8 cellular contexts compared by ENCODE assay signal in genomic region chr16:28211758-28212531, GRCh38. TPM values are rescaled to one million over a fixed set of nuclear protein-coding genes. Genes with fewer than 3 reads are reported as not detected.
DNase-seq lines count a peak whose midpoint lies in the region; TF ChIP-seq lines count a peak whose summit lies in the region.

XPO6 (minus strand) TSS chr16:28211965; CDS start chr16:28211368, 597 bp downstream.

- H3K4me1 Mint-ChIP-seq in H9: peaks cover 16 to 23% of the 10 kb centered on the region in 2 experiments
- H3K4me1 Mint-ChIP-seq in nephron progenitor cell: peaks cover 31% of the 10 kb centered on the region
- peaks cover 52% of the 10 kb centered on the region for H3K4me1 Mint-ChIP-seq in stimulated activated naive CD8-positive, alpha-beta T cell treated with anti-CD3 and anti-CD28 coated beads, Interleukin-15, Interleukin-2, amounts not matched to agents 100 ng/mL and 50 ng/mL, for 24 hours (ENCODE audit: low read depth)

- no peak within 1 kb of the TSS for H3K4ac ChIP-seq in H9 (ENCODE audit: low read depth, low read length)

- peaks cover 0 to 2% of the 10 kb centered on the region in 2 experiments; a peak in 1 of 5 replicates for H3K9me3 Mint-ChIP-seq in H9
- peaks cover 4% of the 10 kb centered on the region for H3K9me3 Mint-ChIP-seq in nephron progenitor cell
- H3K9me3 Mint-ChIP-seq in stimulated activated naive CD8-positive, alpha-beta T cell treated with anti-CD3 and anti-CD28 coated beads, Interleukin-15, Interleukin-2, amounts not matched to agents 100 ng/mL and 50 ng/mL, for 24 hours: peaks cover 4% of the 10 kb centered on the region

- no peak within 1 kb of the TSS for H2BK12ac ChIP-seq in H9 (ENCODE audit: insufficient read length, low read depth, low read length)

- H3K14ac ChIP-seq in H9 (ENCODE audit: insufficient read depth, low read length): peak within 1 kb of the TSS; percentile 36; the same call in 1 of the 2 replicates

- H4K5ac ChIP-seq in H9 (ENCODE audit: insufficient read length, low read depth, low read length): peak within 1 kb of the TSS; percentile 5

- H3K27ac Mint-ChIP-seq in H9 (peak within 1 kb of the TSS; percentile 88 to 99 (median 93); a peak in 6 of 7 replicates), nephron progenitor cell (no peak within 1 kb of the TSS)
- H3K27ac Mint-ChIP-seq in stimulated activated naive CD8-positive, alpha-beta T cell treated with anti-CD3 and anti-CD28 coated beads, Interleukin-15, Interleukin-2, amounts not matched to agents 100 ng/mL and 50 ng/mL, for 24 hours: peak within 1 kb of the TSS; percentile 97

- TF ChIP-seq CTCF in H9 (conservative IDR thresholded peaks at IDR 0.05): no peak
- TF ChIP-seq CTCF in MM.1S (IDR thresholded peaks at IDR 0.05; ENCODE audit: low read length): no peak
- no peak for TF ChIP-seq CTCF in fibroblast of the aortic adventitia (IDR thresholded peaks at IDR 0.05; ENCODE audit: insufficient read depth, low read length)
- TF ChIP-seq CTCF in nephron progenitor cell (IDR thresholded peaks at IDR 0.05): no peak

- no peaks in the 10 kb centered on the region for H3K4me1 ChIP-seq in H9 (ENCODE audit: insufficient read depth, low read length)
- peaks cover 15% of the 10 kb centered on the region for H3K4me1 ChIP-seq in MM.1S (ENCODE audit: low read length)

- no peak within 1 kb of the TSS for H2BK15ac ChIP-seq in H9 (ENCODE audit: low read depth, low read length)

- peak within 1 kb of the TSS; percentile 70 for H3K4me2 ChIP-seq in H9 (ENCODE audit: insufficient read depth, insufficient read length, low read length)
- H3K4me2 ChIP-seq in MM.1S (ENCODE audit: low read depth, low read length): peak within 1 kb of the TSS; percentile 92

- H3K9ac ChIP-seq in H9 (ENCODE audit: extremely low read depth, insufficient read length, low read length): peak within 1 kb of the TSS; percentile 6
- peak within 1 kb of the TSS; percentile 90 for H3K9ac ChIP-seq in MM.1S (ENCODE audit: low read length)

- no peak within 1 kb of the TSS for H3K56ac ChIP-seq in H9 (ENCODE audit: insufficient read length, low read depth, low read length)

- H3K18ac ChIP-seq in H9 (ENCODE audit: insufficient read length, low read depth, low read length): peak within 1 kb of the TSS; percentile 21

- peaks cover 22% of the 10 kb centered on the region; the same call in 1 of the 2 replicates for H3K79me2 ChIP-seq in H9 (ENCODE audit: insufficient read depth, low read length)
- peaks cover 45% of the 10 kb centered on the region for H3K79me2 ChIP-seq in MM.1S (ENCODE audit: low read length)

- H3K36me3 Mint-ChIP-seq in H9 (ENCODE audit: insufficient read depth in 1 of 3, low read depth in 3 of 3): peaks cover 10 to 27% (median 16%) of the 10 kb centered on the region in 3 experiments; a peak in 6 of 7 replicates
- peaks cover 24% of the 10 kb centered on the region for H3K36me3 Mint-ChIP-seq in nephron progenitor cell (ENCODE audit: low read depth)
- H3K36me3 Mint-ChIP-seq in stimulated activated naive CD8-positive, alpha-beta T cell treated with anti-CD3 and anti-CD28 coated beads, Interleukin-15, Interleukin-2, amounts not matched to agents 100 ng/mL and 50 ng/mL, for 24 hours (ENCODE audit: low read depth): peaks cover 36% of the 10 kb centered on the region

- no peak within 1 kb of the TSS for H2AFZ ChIP-seq in H9 (ENCODE audit: low read length)
- H2AFZ ChIP-seq in MM.1S (ENCODE audit: low read length): peak within 1 kb of the TSS; percentile 100

- H3K4me3 ChIP-seq in MM.1S (ENCODE audit: low read length) (peak within 1 kb of the TSS; percentile 89), fibroblast of the aortic adventitia (ENCODE audit: low read depth, low read length) (peak within 1 kb of the TSS; percentile 84)

- no peak within 1 kb of the TSS for H2BK20ac ChIP-seq in H9 (ENCODE audit: low read depth, low read length, poor library complexity, severe bottlenecking)

- no peaks in the 10 kb centered on the region for H4K20me1 ChIP-seq in H9 (ENCODE audit: control insufficient read depth, insufficient read depth, insufficient read length)
- 0 out of 2 replicates have a peak, but pooled peaks cover 3% of the 10 kb centered on the region for H4K20me1 ChIP-seq in MM.1S (ENCODE audit: insufficient read depth, low read length)

- H3K27ac ChIP-seq in H9 (ENCODE audit: insufficient read length, low read depth, low read length) (no peak within 1 kb of the TSS), MM.1S (ENCODE audit: low read length) (peak within 1 kb of the TSS; percentile 36; the same call in 1 of the 2 replicates)

- no peaks in the 10 kb centered on the region for H3K9me3 ChIP-seq in H9 (ENCODE audit: control insufficient read depth, low read depth, low read length)
- no peaks in the 10 kb centered on the region for H3K9me3 ChIP-seq in MM.1S (replicated peaks; ENCODE audit: insufficient read depth, low read length)

- H2BK120ac ChIP-seq in H9 (ENCODE audit: low read depth, low read length, poor library complexity, severe bottlenecking): no peak within 1 kb of the TSS

- H3K79me1 ChIP-seq in H9 (ENCODE audit: insufficient read depth, low read depth, low read length, poor library complexity, severe bottlenecking): no peaks in the 10 kb centered on the region

- H3K27me3 ChIP-seq in H9 (ENCODE audit: insufficient read depth, low read length) (no peaks in the 10 kb centered on the region), MM.1S (replicated peaks; ENCODE audit: insufficient read depth, low read length) (no peaks in the 10 kb centered on the region)

- peaks cover 4% of the 10 kb centered on the region; the same call in 1 of the 2 replicates for H3K36me3 ChIP-seq in MM.1S (replicated peaks; ENCODE audit: insufficient read depth, low read length)

- no peaks in the 10 kb centered on the region for H3K23me2 ChIP-seq in H9 (ENCODE audit: insufficient read length, low read depth, low read length, poor library complexity, severe bottlenecking)

- H3K27me3 Mint-ChIP-seq in H9 (ENCODE audit: low read depth) (no peaks in the 10 kb centered on the region), nephron progenitor cell (ENCODE audit: low read depth, poor library complexity) (peaks cover 6% of the 10 kb centered on the region)
- no peaks in the 10 kb centered on the region for H3K27me3 Mint-ChIP-seq in stimulated activated naive CD8-positive, alpha-beta T cell treated with anti-CD3 and anti-CD28 coated beads, Interleukin-15, Interleukin-2, amounts not matched to agents 100 ng/mL and 50 ng/mL, for 24 hours

- no peak within 1 kb of the TSS for H2BK5ac ChIP-seq in H9 (ENCODE audit: insufficient read length, low read length)

- H3K23ac ChIP-seq in H9 (ENCODE audit: insufficient read length, low read depth, low read length): no peak within 1 kb of the TSS

- H2AK5ac ChIP-seq in H9 (ENCODE audit: insufficient read length, low read length): no peak within 1 kb of the TSS

- no peaks in the 10 kb centered on the region for H3K9me2 ChIP-seq in MM.1S (replicated peaks; ENCODE audit: insufficient read depth, low read length)

- H3T11ph ChIP-seq in H9 (ENCODE audit: low read length): no peak within 1 kb of the TSS

- peak; percentile 94 for DNase-seq in ELF-1 (ENCODE audit: low read depth, low spot score)
- DNase-seq in H9: peak; percentile 93
- peak; percentile 93 for DNase-seq in MM.1S
- DNase-seq in SHP77 treated with DMSO at 0.1 percent for 48 hours (lab: John Stamatoyannopoulos, UW): peak; percentile 83
- peak; percentile 100 for DNase-seq in activated effector memory CD4-positive, alpha-beta T cell treated with anti-CD3 and anti-CD28 coated beads, Interleukin-2, amount 50 U/mL, for 16 hours
- DNase-seq in fibroblast of the aortic adventitia (ENCODE audit: low read depth): peak; percentile 90
- DNase-seq in nephron progenitor cell: peak; percentile 100

- no peak within 1 kb of the TSS for H4K91ac ChIP-seq in H9 (ENCODE audit: insufficient read length, low read depth, low read length)

- H4K8ac ChIP-seq in H9 (replicated peaks; ENCODE audit: insufficient read length, low read depth, low read length): no peak within 1 kb of the TSS

- peaks cover 3% of the 10 kb centered on the region; the same call in 1 of the 2 replicates for H3F3A ChIP-seq in MM.1S (ENCODE audit: insufficient read depth, low read length)

- no CpG with 5 or more reads among the region's 76 CpGs for WGBS in H9 (ENCODE audit: extremely low coverage, insufficient read length, low lambda C conversion rate)

- H3K4me3 Mint-ChIP-seq in H9 (peak within 1 kb of the TSS; percentile 86 to 91), nephron progenitor cell (peak within 1 kb of the TSS; percentile 95)
- peak within 1 kb of the TSS; percentile 88 for H3K4me3 Mint-ChIP-seq in stimulated activated naive CD8-positive, alpha-beta T cell treated with anti-CD3 and anti-CD28 coated beads, Interleukin-15, Interleukin-2, amounts not matched to agents 100 ng/mL and 50 ng/mL, for 24 hours

RNA-seq across cellular contexts. Expression of gene XPO6, which starts in this region (rescaled TPM):
- total RNA-seq in H9 (2021) (124 and 130 TPM in 2 replicates), fibroblast of the aortic adventitia (ENCODE audit: low replicate concordance) (112 and 183 TPM in 2 replicates)
